ENCODE assay signal across 16 cellular contexts in genomic region chr16:30829130-30830071, GRCh38. TPM values are rescaled to one million over a fixed set of nuclear protein-coding genes. Genes with fewer than 3 reads are reported as not detected.
A peak's percentile ranks its signal among the peaks of the same experiment; 100 is the strongest.
DNase-seq lines count a peak whose midpoint lies in the region; ATAC-seq, FAIRE-seq and TF ChIP-seq lines count a peak whose summit lies in the region.
"Had no signal": no experiment of that assay in that cellular context is flagged by ENCODE, and none has a peak within 500 bp of the region (broad histone marks: within the 10 kb centered on the region; RNA-seq: fewer than 3 reads in every experiment).

No MANE protein-coding gene starts in this region.

- H3K36me3 ChIP-seq in small intestine (ENCODE audit: control insufficient read depth in 2 of 2, insufficient read depth in 2 of 2, low read length in 2 of 2), result no peaks in the 10 kb centered on the region

- no peaks in the 10 kb centered on the region; the same call in 1 of the 2 replicates for H3K4me1 Mint-ChIP-seq in HFFc6 (ENCODE audit: low read depth)
- H3K4me1 Mint-ChIP-seq: CD14-positive monocyte, T-helper 17 cell had no signal

- H3K9me3 ChIP-seq in small intestine (ENCODE audit: control insufficient read depth, low read depth), result no peaks in the 10 kb centered on the region

- no peak for ATAC-seq in GM19463 (IDR thresholded peaks at IDR 0.05; ENCODE audit: unreplicated experiment)
- ATAC-seq: T-helper 17 cell had no signal

- peak; percentile 24; the same call in 1 of the 2 replicates for TF ChIP-seq CTCF in HFFc6 (IDR thresholded peaks at IDR 0.05)

- H3K36me3 Mint-ChIP-seq in HFFc6 (ENCODE audit: low read depth), result no peaks in the 10 kb centered on the region
- H3K36me3 Mint-ChIP-seq: CD14-positive monocyte had no signal

- peak overlapping the region; percentile 81 to 95 for H3K27ac ChIP-seq in small intestine (ENCODE audit: low read depth in 1 of 2, low read length in 1 of 2)
- H3K27ac ChIP-seq: epithelial cell of prostate had no signal

- DNase-seq in HFFc6 (no peak), astrocyte of the hippocampus (ENCODE audit: low read depth, low spot score) (peak; percentile 54), hepatic stellate cell (ENCODE audit: low spot score) (peak; percentile 27), small intestine (peak; percentile 97), NCI-H2081 (lab: John Stamatoyannopoulos, UW) (no peak)
- no peak for DNase-seq in activated T-cell treated with anti-CD3 and anti-CD28 coated beads, Interleukin-2, amount 50 U/mL, for 1 hour
- DNase-seq: activated CD4-positive, CD25-positive, alpha-beta regulatory T cell; cortex of kidney; DND-41; KBM-7; NCI-H1105 treated with DMSO at 0.1 percent for 48 hours; T-helper 17 cell had no signal

- H3K27ac Mint-ChIP-seq in HFFc6, result no peak overlapping the region
- H3K27ac Mint-ChIP-seq: activated T-helper 2 cell treated with anti-CD3 and anti-CD28 coated beads, Interferon-gamma antibody, Interleukin-2, Interleukin-4, amounts not matched to agents 10 μg/mL and 5 μg/mL and 100 μg/mL, durations not matched to agents 14 hours and 24 hours and 36 hours; CD14-positive monocyte; T-helper 17 cell had no signal

- H3K4me3 ChIP-seq in small intestine (ENCODE audit: low read depth in 1 of 2, low read length in 2 of 2), result no peak overlapping the region

- WGBS in small intestine, 3 donors, result 57 to 69% (median 64%) methylated on average over 15 of the region's 15 CpGs

- no peak for FAIRE-seq in small intestine (lab: Jason Lieb, UNC)

- no peak overlapping the region; the same call in 1 of the 2 replicates for H3K4me3 Mint-ChIP-seq in HFFc6
- H3K4me3 Mint-ChIP-seq: T-helper 17 cell had no signal

- H3K27me3 Mint-ChIP-seq in HFFc6 (ENCODE audit: insufficient read depth), result peaks cover 11% of the 10 kb centered on the region

- no peaks in the 10 kb centered on the region for H3K9me3 Mint-ChIP-seq in HFFc6
- H3K9me3 Mint-ChIP-seq: activated T-helper 2 cell treated with anti-CD3 and anti-CD28 coated beads, Interferon-gamma antibody, Interleukin-2, Interleukin-4, amounts not matched to agents 10 μg/mL and 5 μg/mL and 100 μg/mL, durations not matched to agents 14 hours and 24 hours and 36 hours; CD14-positive monocyte had no signal

- no peaks in the 10 kb centered on the region for H3K27me3 ChIP-seq in small intestine (ENCODE audit: control insufficient read depth in 2 of 2, insufficient read depth in 2 of 2, low read length in 2 of 2)

- H3K4me1 ChIP-seq in small intestine (ENCODE audit: control insufficient read depth in 2 of 2, insufficient read depth in 1 of 2, low read depth in 1 of 2, low read length in 1 of 2), result peaks cover 0 to 6% of the 10 kb centered on the region in 2 donors

RNA-seq across cellular contexts. Expression of gene ZNF629, which starts 42.4 kb away (rescaled TPM):
- total RNA-seq in HFFc6 (2021; fragmentation: NEBNext Ultra II Directional; extraction: Animal tissue kit (Norgen Biotek cat#: 25700)), result 10 to 100 TPM; 19.4 to 21.8 (median 21.0) TPM
- 1 to 10 TPM; 3.4 to 8.0 (median 3.5) TPM for polyA plus RNA-seq in small intestine

Comparison
In these comparisons a context has a peak if more than half of its experiments do, and no peak if none do; other contexts are left out.
1. DNase-seq: peak in astrocyte of the hippocampus (single experiment), hepatic stellate cell (single experiment) and small intestine (single experiment); none in HFFc6 (single experiment), NCI-H2081 (0 of 2) and activated T-cell treated with anti-CD3 and anti-CD28 coated beads, Interleukin-2, amount 50 U/mL, for 1 hour (single experiment).